Comparison of ENCODE assay signal across 22 cellular contexts in genomic region chr15:94924057-94924456, GRCh38.
"Had no signal": no experiment of that assay in that cellular context is flagged by ENCODE, and none has a peak within 500 bp of the region (broad histone marks: within the 10 kb centered on the region; RNA-seq: fewer than 3 reads in every experiment).

No MANE protein-coding gene starts in this region.

- H3K27me3 Mint-ChIP-seq: dendritic cell treated with granulocyte-macrophage colony-stimulating factor and Interleukin-4, amounts not matched to agents 40 ng/mL and 50 ng/mL, for 4 days; effector memory CD8-positive, alpha-beta T cell; naive B cell had no signal

- H3K4me2 ChIP-seq: hepatocyte had no signal

- H3K9me3 ChIP-seq: esophagus muscularis mucosa, gastroesophageal sphincter, psoas muscle, suprapubic skin, tibial nerve, upper lobe of right lung, vagina had no signal

- H3K36me3 ChIP-seq: esophagus muscularis mucosa, gastroesophageal sphincter, sigmoid colon, suprapubic skin, tibial nerve, upper lobe of right lung, vagina had no signal

- H3K4me1 ChIP-seq: esophagus muscularis mucosa, gastroesophageal sphincter, parathyroid adenoma, psoas muscle, sigmoid colon, vagina had no signal

- H3K27ac ChIP-seq: epithelial cell of prostate, esophagus muscularis mucosa, gastroesophageal sphincter, hepatocyte, parathyroid adenoma, psoas muscle, sigmoid colon, skin epidermis, suprapubic skin, tibial nerve, upper lobe of right lung, vagina had no signal

- H3K9me3 Mint-ChIP-seq: nephron had no signal

- H2AFZ ChIP-seq: hepatocyte, parathyroid adenoma had no signal

- H3K4me3 ChIP-seq: esophagus muscularis mucosa, gastroesophageal sphincter, hepatocyte, psoas muscle, sigmoid colon, skin epidermis, suprapubic skin, tibial nerve, upper lobe of right lung, vagina had no signal

- H3K4me3 Mint-ChIP-seq: dendritic cell treated with granulocyte-macrophage colony-stimulating factor and Interleukin-4, amounts not matched to agents 40 ng/mL and 50 ng/mL, for 4 days; effector memory CD8-positive, alpha-beta T cell; naive B cell; nephron had no signal

- H3K36me3 Mint-ChIP-seq: naive B cell had no signal

- H3K27ac Mint-ChIP-seq: dendritic cell treated with granulocyte-macrophage colony-stimulating factor and Interleukin-4, amounts not matched to agents 40 ng/mL and 50 ng/mL, for 4 days; effector memory CD8-positive, alpha-beta T cell; naive B cell; nephron had no signal

- H3K27me3 ChIP-seq: esophagus muscularis mucosa, gastroesophageal sphincter, hepatocyte, sigmoid colon, suprapubic skin, tibial nerve, upper lobe of right lung, vagina had no signal

- DNase-seq: effector memory CD8-positive, alpha-beta T cell; foreskin fibroblast; left colon; mesendoderm; naive B cell; psoas muscle; retina; sigmoid colon; stimulated activated CD4-positive, alpha-beta T cell treated with anti-CD3 and anti-CD28 coated beads, Interleukin-12 subunit alpha, Interleukin-12 subunit beta, amount 100 ng/mL, for 4 hours; stimulated activated naive CD4-positive, alpha-beta T cell; upper lobe of right lung had no signal

- ATAC-seq: effector memory CD8-positive, alpha-beta T cell; gastroesophageal sphincter; left colon; psoas muscle; upper lobe of right lung had no signal

- H3K79me2 ChIP-seq: hepatocyte, parathyroid adenoma had no signal

- H3K4me1 Mint-ChIP-seq: naive B cell had no signal

- H3K9ac ChIP-seq: parathyroid adenoma had no signal
